Comparison of ENCODE assay signal across 16 cellular contexts in genomic region chr3:123126653-123127052, GRCh38. TPM values are rescaled to one million over a fixed set of nuclear protein-coding genes. Genes with fewer than 3 reads are reported as not detected.
DNase-seq lines count a peak whose midpoint lies in the region; ATAC-seq and TF ChIP-seq lines count a peak whose summit lies in the region.
"Had no signal": no experiment of that assay in that cellular context is flagged by ENCODE, and none has a peak within 500 bp of the region (broad histone marks: within the 10 kb centered on the region; RNA-seq: fewer than 3 reads in every experiment).

No MANE protein-coding gene starts in this region.

- ATAC-seq in GM18519 (IDR thresholded peaks at IDR 0.05; ENCODE audit: low FRiP score, unreplicated experiment) = no peak
- ATAC-seq: HCT116 had no signal

- TF ChIP-seq POLR2A in spleen (IDR thresholded peaks at IDR 0.05) = no peak

- H3K27ac Mint-ChIP-seq in brain = peak overlapping the region in 4 of 5 experiments; percentile 16 to 92 (median 70)
- peak overlapping the region; percentile 61 for H3K27ac Mint-ChIP-seq in endothelial cell (ENCODE audit: unreplicated experiment)
- H3K27ac Mint-ChIP-seq in neural crest cell (ENCODE audit: unreplicated experiment) = peak overlapping the region; percentile 31
- H3K27ac Mint-ChIP-seq in activated T-helper 2 cell treated with anti-CD3 and anti-CD28 coated beads, Interferon-gamma antibody, Interleukin-2, Interleukin-4, amounts not matched to agents 10 μg/mL and 5 μg/mL and 100 μg/mL, durations not matched to agents 14 hours and 24 hours and 36 hours = no peak overlapping the region
- H3K27ac Mint-ChIP-seq: GM23338, H9 had no signal

- DNase-seq in endothelial cell (ENCODE audit: low spot score) = no peak
- DNase-seq in neural crest cell (ENCODE audit: low read depth, low spot score) = no peak
- DNase-seq in spleen = peak; percentile 31
- DNase-seq in SIG-M5 (lab: John Stamatoyannopoulos, UW) = no peak
- DNase-seq in right atrium auricular region (ENCODE audit: low spot score) = no peak
- DNase-seq in activated T-helper 2 cell treated with anti-CD3 and anti-CD28 coated beads, Interferon-gamma antibody, Interleukin-2, Interleukin-4, amounts not matched to agents 10 μg/mL and 5 μg/mL and 100 μg/mL, durations not matched to agents 14 hours and 24 hours and 36 hours (ENCODE audit: low spot score) = no peak
- DNase-seq: C1 segment of cervical spinal cord; Caco-2; CD4-positive, alpha-beta memory T cell; DMS153; DND-41; H9 had no signal

- no peak overlapping the region for H3K4me3 ChIP-seq in spleen
- no peak overlapping the region for H3K4me3 ChIP-seq in right atrium auricular region
- H3K4me3 ChIP-seq: GM23338 had no signal

- TF ChIP-seq CTCF in brain (conservative IDR thresholded peaks at IDR 0.05) = no peak
- no peak for TF ChIP-seq CTCF in endothelial cell (IDR thresholded peaks at IDR 0.05; ENCODE audit: unreplicated experiment)
- TF ChIP-seq CTCF in neural crest cell (conservative IDR thresholded peaks at IDR 0.05) = no peak
- TF ChIP-seq CTCF in spleen (IDR thresholded peaks at IDR 0.05 in 8 of 11, conservative IDR thresholded peaks at IDR 0.05 in 3 of 11) = no peak
- no peak for TF ChIP-seq CTCF in right atrium auricular region (IDR thresholded peaks at IDR 0.05)

- intact Hi-C loops in spleen (cut with DNase I; ENCODE audit: low total_unique reads) = no loop called here
- intact Hi-C loops in activated T-helper 2 cell treated with anti-CD3 and anti-CD28 coated beads, Interferon-gamma antibody, Interleukin-2, Interleukin-4, amounts not matched to agents 10 μg/mL and 5 μg/mL and 100 μg/mL, durations not matched to agents 14 hours and 24 hours and 36 hours (cut with micrococcal nuclease) = no loop called here

- 85 to 100% (median 99%) methylated on average over 2 to 3 of the region's 3 CpGs for WGBS in spleen, 5 donors

- H3K36me3 ChIP-seq in spleen = peaks cover 0 to 100% (median 32%) of the 10 kb centered on the region in 6 donors
- H3K36me3 ChIP-seq in right atrium auricular region = peaks cover 60% of the 10 kb centered on the region

- H3K4me1 ChIP-seq in spleen = peaks cover 0 to 5% (median 0%) of the 10 kb centered on the region in 6 donors
- H3K4me1 ChIP-seq in right atrium auricular region = no peaks in the 10 kb centered on the region

- H3K27me3 Mint-ChIP-seq in brain = no peaks in the 10 kb centered on the region
- peaks cover 6% of the 10 kb centered on the region for H3K27me3 Mint-ChIP-seq in endothelial cell (ENCODE audit: unreplicated experiment)
- H3K27me3 Mint-ChIP-seq in neural crest cell (ENCODE audit: low read depth) = no peaks in the 10 kb centered on the region
- H3K27me3 Mint-ChIP-seq in activated T-helper 2 cell treated with anti-CD3 and anti-CD28 coated beads, Interferon-gamma antibody, Interleukin-2, Interleukin-4, amounts not matched to agents 10 μg/mL and 5 μg/mL and 100 μg/mL, durations not matched to agents 14 hours and 24 hours and 36 hours (ENCODE audit: low read depth) = no peaks in the 10 kb centered on the region
- H3K27me3 Mint-ChIP-seq: CD4-positive, alpha-beta memory T cell had no signal

- H3K9me3 ChIP-seq in spleen (no peaks in the 10 kb centered on the region), right atrium auricular region (no peaks in the 10 kb centered on the region)
- H3K9me3 ChIP-seq: Caco-2 had no signal

- H3K27ac ChIP-seq in spleen = no peak overlapping the region
- no peak overlapping the region for H3K27ac ChIP-seq in right atrium auricular region

- H3K4me1 Mint-ChIP-seq in brain (peaks cover 38% of the 10 kb centered on the region), endothelial cell (ENCODE audit: unreplicated experiment) (peaks cover 18% of the 10 kb centered on the region), neural crest cell (peaks cover 24% of the 10 kb centered on the region)
- peaks cover 2% of the 10 kb centered on the region for H3K4me1 Mint-ChIP-seq in activated T-helper 2 cell treated with anti-CD3 and anti-CD28 coated beads, Interferon-gamma antibody, Interleukin-2, Interleukin-4, amounts not matched to agents 10 μg/mL and 5 μg/mL and 100 μg/mL, durations not matched to agents 14 hours and 24 hours and 36 hours (ENCODE audit: low read depth)
- H3K4me1 Mint-ChIP-seq: CD4-positive, alpha-beta memory T cell had no signal

- H3K9me3 Mint-ChIP-seq in brain (no peaks in the 10 kb centered on the region), endothelial cell (ENCODE audit: unreplicated experiment) (no peaks in the 10 kb centered on the region), neural crest cell (no peaks in the 10 kb centered on the region)
- H3K9me3 Mint-ChIP-seq in activated T-helper 2 cell treated with anti-CD3 and anti-CD28 coated beads, Interferon-gamma antibody, Interleukin-2, Interleukin-4, amounts not matched to agents 10 μg/mL and 5 μg/mL and 100 μg/mL, durations not matched to agents 14 hours and 24 hours and 36 hours = no peaks in the 10 kb centered on the region
- H3K9me3 Mint-ChIP-seq: CD4-positive, alpha-beta memory T cell; GM23338; H9 had no signal

- H3K36me3 Mint-ChIP-seq in brain (peaks cover 40% of the 10 kb centered on the region), endothelial cell (ENCODE audit: low read depth, unreplicated experiment) (peaks cover 16% of the 10 kb centered on the region), neural crest cell (ENCODE audit: low read depth) (peaks cover 4% of the 10 kb centered on the region)
- peaks cover 16% of the 10 kb centered on the region for H3K36me3 Mint-ChIP-seq in activated T-helper 2 cell treated with anti-CD3 and anti-CD28 coated beads, Interferon-gamma antibody, Interleukin-2, Interleukin-4, amounts not matched to agents 10 μg/mL and 5 μg/mL and 100 μg/mL, durations not matched to agents 14 hours and 24 hours and 36 hours (ENCODE audit: low read depth)

- H3K27me3 ChIP-seq in spleen (replicated peaks in 1 of 7) (no peaks in the 10 kb centered on the region), right atrium auricular region (no peaks in the 10 kb centered on the region)

- H3K4me3 Mint-ChIP-seq in brain (no peak overlapping the region), endothelial cell (ENCODE audit: unreplicated experiment) (no peak overlapping the region), neural crest cell (no peak overlapping the region)
- H3K4me3 Mint-ChIP-seq in activated T-helper 2 cell treated with anti-CD3 and anti-CD28 coated beads, Interferon-gamma antibody, Interleukin-2, Interleukin-4, amounts not matched to agents 10 μg/mL and 5 μg/mL and 100 μg/mL, durations not matched to agents 14 hours and 24 hours and 36 hours (ENCODE audit: low read depth) = no peak overlapping the region
- H3K4me3 Mint-ChIP-seq: CD4-positive, alpha-beta memory T cell; GM23338; H9 had no signal

RNA-seq across cellular contexts. Expression of gene PDIA5, which starts 59.8 kb away (rescaled TPM):
- polyA plus RNA-seq in brain (ENCODE audit: insufficient read depth, low read depth, low replicate concordance) (12.3 TPM), spleen (1 to 10 TPM; 5.8 to 8.9 (median 7.3) TPM)
- total RNA-seq in endothelial cell (ENCODE audit: unreplicated experiment) (32.8 TPM), neural crest cell (14.2 and 17.7 TPM in 2 replicates), spleen (10 to 100 TPM; 16.9 to 30.2 (median 22.1) TPM), right atrium auricular region (1 to 10 TPM; 8.0 to 9.0 TPM)
- 29.0 and 32.3 TPM in 2 replicates for total RNA-seq in activated T-helper 2 cell treated with anti-CD3 and anti-CD28 coated beads, Interferon-gamma antibody, Interleukin-2, Interleukin-4, amounts not matched to agents 10 μg/mL and 5 μg/mL and 100 μg/mL, durations not matched to agents 14 hours and 24 hours and 36 hours
